8 cellular contexts compared by ENCODE assay signal in the genomic region with DNA sequence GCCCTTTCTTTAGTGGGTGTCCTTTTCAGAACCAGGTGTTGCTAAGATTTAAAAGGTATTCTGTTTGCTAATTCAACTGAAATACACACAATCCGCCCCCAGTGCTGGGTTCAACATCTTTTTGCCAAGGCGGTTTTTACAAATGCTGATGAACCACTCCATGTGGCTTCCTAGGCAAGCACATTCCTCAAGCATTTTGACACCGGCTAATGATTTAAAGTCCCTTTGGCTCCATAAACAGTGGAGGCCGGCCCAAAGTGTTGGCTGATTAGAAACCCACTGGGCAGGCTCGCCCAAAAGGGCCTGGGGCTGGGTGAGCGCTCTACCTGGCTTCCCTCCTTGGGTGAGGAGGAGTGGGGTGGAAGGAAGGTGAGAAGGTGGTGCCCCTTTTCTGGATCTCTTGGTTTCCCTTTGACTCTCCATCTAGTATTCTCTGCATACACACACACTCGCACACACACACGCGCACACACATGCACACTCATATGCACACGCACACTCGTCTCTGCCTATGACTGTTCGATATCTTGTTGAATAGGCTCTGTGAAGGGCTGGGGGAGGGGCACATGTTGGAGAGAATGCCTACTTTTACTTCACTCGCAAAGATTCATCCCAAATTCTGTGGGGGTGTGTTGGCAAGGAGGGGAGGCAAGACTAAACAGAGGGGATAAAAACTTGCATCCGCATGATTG.
A peak's percentile ranks its signal among the peaks of the same experiment; 100 is the strongest.
DNase-seq lines count a peak whose midpoint lies in the region; ATAC-seq and TF ChIP-seq lines count a peak whose summit lies in the region.

No MANE protein-coding gene starts in this region.

- no peaks in the 10 kb centered on the region for H3K9me3 Mint-ChIP-seq in activated T-helper 2 cell treated with anti-CD3 and anti-CD28 coated beads, Interferon-gamma antibody, Interleukin-2, Interleukin-4, amounts not matched to agents 10 μg/mL and 5 μg/mL and 100 μg/mL, durations not matched to agents 14 hours and 24 hours and 36 hours

- peak overlapping the region; percentile 55 for H3K4me3 Mint-ChIP-seq in activated T-helper 2 cell treated with anti-CD3 and anti-CD28 coated beads, Interferon-gamma antibody, Interleukin-2, Interleukin-4, amounts not matched to agents 10 μg/mL and 5 μg/mL and 100 μg/mL, durations not matched to agents 14 hours and 24 hours and 36 hours (ENCODE audit: low read depth)

- no peaks in the 10 kb centered on the region for H3K36me3 Mint-ChIP-seq in activated T-helper 2 cell treated with anti-CD3 and anti-CD28 coated beads, Interferon-gamma antibody, Interleukin-2, Interleukin-4, amounts not matched to agents 10 μg/mL and 5 μg/mL and 100 μg/mL, durations not matched to agents 14 hours and 24 hours and 36 hours (ENCODE audit: low read depth)

- no peak for DNase-seq in activated T-helper 2 cell treated with anti-CD3 and anti-CD28 coated beads, Interferon-gamma antibody, Interleukin-2, Interleukin-4, amounts not matched to agents 10 μg/mL and 5 μg/mL and 100 μg/mL, durations not matched to agents 14 hours and 24 hours and 36 hours (ENCODE audit: low spot score)
- DNase-seq in iPS DF 6.9 (ENCODE audit: low read depth, low spot score) (peak; percentile 57), SIG-M5 (lab: John Stamatoyannopoulos, UW) (no peak), NCI-H1092 (lab: John Stamatoyannopoulos, UW) (no peak), adrenal gland (no peak)

- H3K27ac ChIP-seq in HEK293 (ENCODE audit: extremely low read depth, low read depth, low read length) (no peak overlapping the region; the same call in 1 of the 2 replicates), iPS DF 6.9 (ENCODE audit: low read length) (no peak overlapping the region), skin epidermis (peak overlapping the region in 6 of 21 experiments; percentile 25 to 69 (median 52)), adrenal gland (peak overlapping the region in 2 of 5 donors; percentile 9 to 40)

- H3K9me3 ChIP-seq in HEK293 (ENCODE audit: control insufficient read depth, insufficient read depth, low read depth, low read length) (no peaks in the 10 kb centered on the region), iPS DF 6.9 (ENCODE audit: control insufficient read depth, insufficient read depth, low read length) (no peaks in the 10 kb centered on the region), adrenal gland (replicated peaks in 1 of 3) (no peaks in the 10 kb centered on the region)

- CTCF ChIA-PET in HEK293 (lab: Yijun Ruan, JAX), result interaction anchor here (0.6 to 1.6 kb wide), 24 partner anchors 16 to 876 kb away, joined by 3 to 12 read pairs (median 3); a partner anchor contains a TSS

- H3K4me1 Mint-ChIP-seq in activated T-helper 2 cell treated with anti-CD3 and anti-CD28 coated beads, Interferon-gamma antibody, Interleukin-2, Interleukin-4, amounts not matched to agents 10 μg/mL and 5 μg/mL and 100 μg/mL, durations not matched to agents 14 hours and 24 hours and 36 hours (ENCODE audit: low read depth), result peaks cover 11% of the 10 kb centered on the region

- H3K4me1 ChIP-seq in HEK293 (ENCODE audit: control insufficient read depth, insufficient read depth, low read length), result peaks cover 6% of the 10 kb centered on the region
- H3K4me1 ChIP-seq in iPS DF 6.9 (ENCODE audit: control insufficient read depth, insufficient read depth, low read length), result peaks cover 5% of the 10 kb centered on the region
- H3K4me1 ChIP-seq in adrenal gland (replicated peaks in 1 of 2), result peaks cover 5 to 19% of the 10 kb centered on the region in 2 donors

- intact Hi-C loops in activated T-helper 2 cell treated with anti-CD3 and anti-CD28 coated beads, Interferon-gamma antibody, Interleukin-2, Interleukin-4, amounts not matched to agents 10 μg/mL and 5 μg/mL and 100 μg/mL, durations not matched to agents 14 hours and 24 hours and 36 hours (cut with micrococcal nuclease), result loop anchor here (1.0 to 5.0 kb wide), 6 partner anchors 39 to 291 kb away; no protein-coding TSS in a partner anchor
- intact Hi-C loops in adrenal gland (cut with DNase I), result loop anchor here (5.0 to 10.0 kb wide), 2 partner anchors 214 to 237 kb away; no protein-coding TSS in a partner anchor

- TF ChIP-seq CTCF in HEK293 (tag by site-specific recombination; IDR thresholded peaks at IDR 0.05), result no peak
- no peak for TF ChIP-seq CTCF in adrenal gland (IDR thresholded peaks at IDR 0.05)

- H3K4me3 ChIP-seq in HEK293 (ENCODE audit: low read depth, low read length) (no peak overlapping the region), iPS DF 6.9 (ENCODE audit: low read length) (peak overlapping the region; percentile 1; the same call in 1 of the 2 replicates), skin epidermis (peak overlapping the region; percentile 30 to 45 (median 35)), adrenal gland (peak overlapping the region in 2 of 4 donors; percentile 17 to 60)

- POLR2A ChIA-PET in HEK293 (lab: Yijun Ruan, JAX), result no interaction called here

- no CpG with 5 or more reads among the region's 14 CpGs for WGBS in iPS DF 6.9 (ENCODE audit: insufficient coverage, insufficient read length)
- 47 to 61% (median 57%) methylated on average over 14 of the region's 14 CpGs for WGBS in adrenal gland, 4 donors

- TF ChIP-seq POLR2A in adrenal gland (IDR thresholded peaks at IDR 0.05), result no peak

- no peak overlapping the region for H3K27ac Mint-ChIP-seq in activated T-helper 2 cell treated with anti-CD3 and anti-CD28 coated beads, Interferon-gamma antibody, Interleukin-2, Interleukin-4, amounts not matched to agents 10 μg/mL and 5 μg/mL and 100 μg/mL, durations not matched to agents 14 hours and 24 hours and 36 hours

- peaks cover 71% of the 10 kb centered on the region for H3K27me3 Mint-ChIP-seq in activated T-helper 2 cell treated with anti-CD3 and anti-CD28 coated beads, Interferon-gamma antibody, Interleukin-2, Interleukin-4, amounts not matched to agents 10 μg/mL and 5 μg/mL and 100 μg/mL, durations not matched to agents 14 hours and 24 hours and 36 hours (ENCODE audit: low read depth)

- ATAC-seq in GM21381 (IDR thresholded peaks at IDR 0.05; ENCODE audit: unreplicated experiment), result no peak

- H3K36me3 ChIP-seq in HEK293 (ENCODE audit: control insufficient read depth in 2 of 2, insufficient read depth in 1 of 2, low read length in 2 of 2) (no peaks in the 10 kb centered on the region), iPS DF 6.9 (ENCODE audit: control insufficient read depth, insufficient read depth, low read length) (no peaks in the 10 kb centered on the region), adrenal gland (replicated peaks in 1 of 2) (no peaks in the 10 kb centered on the region)

- H3K27me3 ChIP-seq in iPS DF 6.9 (ENCODE audit: control insufficient read depth, insufficient read depth, low read length) (no peaks in the 10 kb centered on the region; the same call in 1 of the 2 replicates), adrenal gland (peaks cover 3% of the 10 kb centered on the region)

TF ChIP-seq in HEK293, 187 proteins besides CTCF, POLR2A, EP300 and RAD21:
- peak; percentile 17; the same call in 1 of the 2 replicates for TF ChIP-seq ZNF341 (tag by site-specific recombination; IDR thresholded peaks at IDR 0.05; ENCODE audit: low read depth)
- TF ChIP-seq, protein P1, sequence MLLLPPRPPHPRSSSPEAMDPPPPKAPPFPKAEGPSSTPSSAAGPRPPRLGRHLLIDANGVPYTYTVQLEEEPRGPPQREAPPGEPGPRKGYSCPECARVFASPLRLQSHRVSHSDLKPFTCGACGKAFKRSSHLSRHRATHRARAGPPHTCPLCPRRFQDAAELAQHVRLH (tag by site-specific recombination; IDR thresholded peaks at IDR 0.05), result no peak
- TF ChIP-seq, protein P2, sequence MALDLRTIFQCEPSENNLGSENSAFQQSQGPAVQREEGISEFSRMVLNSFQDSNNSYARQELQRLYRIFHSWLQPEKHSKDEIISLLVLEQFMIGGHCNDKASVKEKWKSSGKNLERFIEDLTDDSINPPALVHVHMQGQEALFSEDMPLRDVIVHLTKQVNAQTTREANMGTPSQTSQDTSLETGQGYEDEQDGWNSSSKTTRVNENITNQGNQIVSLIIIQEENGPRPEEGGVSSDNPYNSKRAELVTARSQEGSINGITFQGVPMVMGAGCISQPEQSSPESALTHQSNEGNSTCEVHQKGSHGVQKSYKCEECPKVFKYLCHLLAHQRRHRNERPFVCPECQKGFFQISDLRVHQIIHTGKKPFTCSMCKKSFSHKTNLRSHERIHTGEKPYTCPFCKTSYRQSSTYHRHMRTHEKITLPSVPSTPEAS (tag by site-specific recombination; IDR thresholded peaks at IDR 0.05), result peak; percentile 92
